Comparison of ENCODE assay signal across 1 cellular context in genomic region chr15:69343133-69343532, GRCh38.
TF ChIP-seq lines count a peak whose summit lies in the region.

No MANE protein-coding gene starts in this region.

TF ChIP-seq in H1, 55 proteins besides CTCF, POLR2A, EP300 and RAD21:
- TF ChIP-seq SUZ12 (IDR thresholded peaks at IDR 0.05; ENCODE audit: low read length) (no peak), FOSL1 (IDR thresholded peaks at IDR 0.05; ENCODE audit: insufficient read depth, low read depth, low read length) (no peak), RXRA (IDR thresholded peaks at IDR 0.05; ENCODE audit: insufficient read depth, low read depth, low read length) (no peak), ZNF274 (IDR thresholded peaks at IDR 0.05; ENCODE audit: borderline replicate concordance, extremely low read depth, low read length) (no peak), CHD1 (IDR thresholded peaks at IDR 0.05; ENCODE audit: low read depth, low read length) (no peak), SRF (IDR thresholded peaks at IDR 0.05; ENCODE audit: low read depth, low read length) (no peak), RFX5 (IDR thresholded peaks at IDR 0.05; ENCODE audit: borderline replicate concordance, low read depth, low read length) (no peak), BACH1 (IDR thresholded peaks at IDR 0.05; ENCODE audit: low read length) (no peak), GABPA (IDR thresholded peaks at IDR 0.05; ENCODE audit: borderline replicate concordance, insufficient read depth, low read length) (no peak), ASH2L (IDR thresholded peaks at IDR 0.05; ENCODE audit: low read length) (no peak), PHF8 (conservative IDR thresholded peaks at IDR 0.05; ENCODE audit: low read depth, low read length) (no peak), MAX (IDR thresholded peaks at IDR 0.05) (no peak), BCL11A (IDR thresholded peaks at IDR 0.05; ENCODE audit: low read depth in 2 of 2, low read length in 2 of 2) (no peak), RNF2 (IDR thresholded peaks at IDR 0.05; ENCODE audit: borderline replicate concordance, low read depth, low read length, missing control alignments, poor library complexity, severe bottlenecking) (no peak), JUND (IDR thresholded peaks at IDR 0.05; ENCODE audit: low read length) (no peak), KDM1A (IDR thresholded peaks at IDR 0.05; ENCODE audit: borderline replicate concordance, low read length) (no peak), JUN (IDR thresholded peaks at IDR 0.05; ENCODE audit: low read depth, low read length) (no peak), CHD2 (IDR thresholded peaks at IDR 0.05; ENCODE audit: low read length) (no peak)
